Comparison of ENCODE assay signal across 1 cellular context in the genomic region with DNA sequence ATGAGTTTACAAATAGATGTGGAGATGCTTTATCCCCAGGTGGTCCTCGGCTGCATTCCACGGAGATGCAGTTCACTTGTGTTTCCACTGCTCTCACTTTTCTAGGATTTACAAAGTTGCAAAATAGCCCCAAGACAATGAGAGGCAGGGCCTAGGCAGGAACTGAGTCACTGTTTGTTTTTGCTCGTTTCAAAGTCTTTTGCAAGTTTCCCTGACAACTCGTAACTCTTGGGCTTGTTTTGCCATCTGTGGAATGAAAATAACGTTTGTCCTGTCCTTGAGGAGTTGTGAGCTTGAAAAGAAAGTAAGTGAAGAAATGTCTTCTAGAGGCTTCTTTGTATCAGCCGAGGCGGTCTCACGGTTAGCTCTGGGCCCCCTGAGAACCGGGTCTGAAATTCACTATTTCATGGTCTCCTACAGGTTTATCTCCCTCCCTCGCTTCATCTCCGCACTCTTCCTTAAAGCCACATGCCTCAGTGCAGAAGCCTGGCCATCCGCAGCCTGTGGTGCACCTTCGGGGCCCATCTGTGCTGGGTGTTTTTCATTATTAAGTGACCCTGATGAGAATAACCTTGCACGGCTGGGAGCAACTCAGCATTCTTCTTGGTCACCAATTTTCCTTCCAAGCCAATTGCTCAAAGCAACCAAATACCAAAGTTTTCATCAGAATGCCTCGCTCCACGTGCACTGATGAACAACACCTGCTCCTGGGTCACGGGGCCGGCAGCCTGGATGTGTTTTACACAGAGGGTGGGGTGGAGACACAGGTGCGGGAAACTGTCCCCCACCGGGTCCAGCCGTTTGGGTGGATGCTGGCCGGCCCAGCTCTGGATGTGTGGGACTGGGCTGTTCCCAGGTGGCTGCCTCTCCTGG.
TF ChIP-seq lines count a peak whose summit lies in the region.

No MANE protein-coding gene starts in this region.

TF ChIP-seq in H1, 55 proteins besides CTCF, POLR2A, EP300 and RAD21:
- TF ChIP-seq TCF12 (IDR thresholded peaks at IDR 0.05; ENCODE audit: low read depth, low read length): 0 out of 2 replicates have a peak, but pooled peaks have one; percentile 6
- TF ChIP-seq TEAD4 (IDR thresholded peaks at IDR 0.05; ENCODE audit: low read depth, low read length): 0 out of 2 replicates have a peak, but pooled peaks have one; percentile 25
- TF ChIP-seq CEBPB (IDR thresholded peaks at IDR 0.05; ENCODE audit: low read depth, low read length): peak; percentile 44; the same call in 1 of the 2 replicates
